ENCODE assay signal across 14 cellular contexts in genomic region chr12:122306407-122306806, GRCh38. TPM values are rescaled to one million over a fixed set of nuclear protein-coding genes. Genes with fewer than 3 reads are reported as not detected.
DNase-seq lines count a peak whose midpoint lies in the region; TF ChIP-seq lines count a peak whose summit lies in the region.
"Had no signal": no experiment of that assay in that cellular context is flagged by ENCODE, and none has a peak within 500 bp of the region (broad histone marks: within the 10 kb centered on the region; RNA-seq: fewer than 3 reads in every experiment).

No MANE protein-coding gene starts in this region.

- H3K9me3 Mint-ChIP-seq in nephron progenitor cell: no peaks in the 10 kb centered on the region
- H3K9me3 Mint-ChIP-seq: CD4-positive, CD25-positive, alpha-beta regulatory T cell had no signal

- intact Hi-C loops in transverse colon (cut with DNase I; ENCODE audit: low total_unique reads): no loop called here

- no peak for TF ChIP-seq POLR2A in transverse colon (IDR thresholded peaks at IDR 0.05)

- no peaks in the 10 kb centered on the region for H3K4me1 ChIP-seq in transverse colon
- H3K4me1 ChIP-seq: left ventricle myocardium inferior had no signal

- WGBS in transverse colon (ENCODE audit: low coverage in 1 of 2), 2 donors: 79% methylated on average over 4 of the region's 4 CpGs; no CpG with 5 or more reads in 1 of the 2 donors

- H3K4me1 Mint-ChIP-seq in nephron progenitor cell: peaks cover 5% of the 10 kb centered on the region

- H3K4me3 ChIP-seq in LNCaP clone FGC (ENCODE audit: low read depth, low read length) (no peak overlapping the region), transverse colon (no peak overlapping the region)
- H3K4me3 ChIP-seq: esophagus muscularis mucosa, hepatocyte, left ventricle myocardium inferior had no signal

- H3K27ac ChIP-seq in angular gyrus (ENCODE audit: low read depth, low read length): peak overlapping the region; percentile 9
- H3K27ac ChIP-seq in transverse colon: no peak overlapping the region
- H3K27ac ChIP-seq: esophagus muscularis mucosa, hepatocyte, left ventricle myocardium inferior had no signal

- peaks cover 22% of the 10 kb centered on the region for H3K36me3 Mint-ChIP-seq in nephron progenitor cell (ENCODE audit: low read depth)

- TF ChIP-seq CTCF in GM12872 (IDR thresholded peaks at IDR 0.05; ENCODE audit: insufficient read depth, low read depth, low read length) (peak; percentile 48; the same call in 2 of the 3 replicates), LNCaP clone FGC (IDR thresholded peaks at IDR 0.05; ENCODE audit: control insufficient read depth, extremely low read depth, insufficient read depth) (peak; percentile 46), nephron progenitor cell (IDR thresholded peaks at IDR 0.05) (peak; percentile 19), transverse colon (IDR thresholded peaks at IDR 0.05) (no peak)

- in situ Hi-C loops in transverse colon (cut with MboI; ENCODE audit: low pct_ligation_motif_present in 1 of 4, low pct_unique_long_range_greater_than_20kb in 1 of 4, low sequenced_read_pairs in 3 of 4): no loop called here

- H3K4me3 Mint-ChIP-seq in nephron progenitor cell: no peak overlapping the region
- H3K4me3 Mint-ChIP-seq: CD4-positive, CD25-positive, alpha-beta regulatory T cell had no signal

- no peaks in the 10 kb centered on the region for H3K27me3 Mint-ChIP-seq in nephron progenitor cell (ENCODE audit: low read depth, poor library complexity)
- H3K27me3 Mint-ChIP-seq: CD4-positive, CD25-positive, alpha-beta regulatory T cell had no signal

- no peak for TF ChIP-seq EP300 in transverse colon (IDR thresholded peaks at IDR 0.05; ENCODE audit: low read depth)

- H3K36me3 ChIP-seq in transverse colon: peaks cover 0 to 21% (median 6%) of the 10 kb centered on the region in 4 donors

- DNase-seq in LNCaP clone FGC (ENCODE audit: low read depth): no peak
- peak; percentile 14 for DNase-seq in nephron progenitor cell
- DNase-seq in transverse colon: no peak
- DNase-seq in activated CD4-positive, alpha-beta T cell treated with anti-CD3 and anti-CD28 coated beads, Interleukin-2, amount 50 U/mL, for 4 hours: no peak
- DNase-seq in NCI-H2227 treated with DMSO at 0.1 percent for 48 hours (lab: John Stamatoyannopoulos, UW): no peak
- DNase-seq: activated naive CD4-positive, alpha-beta T cell treated with Interleukin-2 at 50 U/mL for 16 hours; left ventricle myocardium inferior; NCI-H1092 treated with DMSO at 0.1 percent for 48 hours; substantia nigra had no signal

- H3K27me3 ChIP-seq in transverse colon: no peaks in the 10 kb centered on the region
- H3K27me3 ChIP-seq: esophagus muscularis mucosa, hepatocyte had no signal

- H3K27ac Mint-ChIP-seq in nephron progenitor cell: no peak overlapping the region

- no peaks in the 10 kb centered on the region for H3K9me3 ChIP-seq in transverse colon
- H3K9me3 ChIP-seq: esophagus muscularis mucosa, left ventricle myocardium inferior had no signal

RNA-seq across cellular contexts. Expression of gene VPS33A, which starts 40.1 kb away (rescaled TPM):
- total RNA-seq in transverse colon: 10 to 100 TPM in 3 of 4 donors, 1 to 10 TPM in 1; 2.2 to 18.7 (median 16.3) TPM

Comparison
In these comparisons a context has a peak if more than half of its experiments do, and no peak if none do; other contexts are left out.
1. CTCF ChIP-seq: peak in GM12872 (single experiment), LNCaP clone FGC (single experiment) and nephron progenitor cell (single experiment); none in transverse colon (0 of 5).